In the genomic region with DNA sequence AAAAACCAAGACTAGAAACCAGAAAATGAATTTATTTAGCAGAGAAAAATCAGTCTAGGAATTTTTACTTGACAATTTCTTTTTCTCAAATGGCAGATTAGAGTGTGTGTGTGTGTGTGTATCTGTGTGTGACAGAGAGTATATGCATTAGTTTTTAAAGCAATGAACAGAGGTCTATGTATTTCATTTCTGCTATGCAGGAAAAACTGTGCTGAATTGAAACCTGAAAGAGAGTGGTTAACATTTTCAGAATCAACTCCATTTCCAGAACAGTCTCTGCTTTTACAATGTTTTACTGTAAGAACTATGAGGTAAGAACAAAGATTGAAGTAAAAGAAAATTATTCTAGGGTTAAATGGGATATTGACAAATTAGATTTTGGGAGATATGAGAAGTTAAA, we compare ENCODE assay signal across 30 cellular contexts.
"Had no signal": no experiment of that assay in that cellular context is flagged by ENCODE, and none has a peak within 500 bp of the region (broad histone marks: within the 10 kb centered on the region; RNA-seq: fewer than 3 reads in every experiment).

No MANE protein-coding gene starts in this region.

- ATAC-seq: activated CD4-positive, alpha-beta T cell treated with anti-CD3 and anti-CD28 coated beads for 36 hours; left lung; lower lobe of right lung; naive thymus-derived CD8-positive, alpha-beta T cell; pancreas; sciatic nerve; stimulated activated naive CD8-positive, alpha-beta T cell treated with anti-CD3 and anti-CD28 coated beads, Interleukin-15, Interleukin-2, amounts not matched to agents 100 U/mL and 50 U/mL, for 24 hours had no signal

- H3K4me1 ChIP-seq: esophagus squamous epithelium, left lung, lower lobe of right lung, pancreas, prostate gland, testis, transverse colon had no signal

- FAIRE-seq: bronchial epithelial cell, colon, endometrium, islet of Langerhans, pancreas had no signal

- H3K27ac ChIP-seq: epithelial cell of prostate, esophagus squamous epithelium, left lung, lower lobe of right lung, pancreas, prostate gland, skin epidermis, testis, transverse colon had no signal

- H3K9me3 ChIP-seq: esophagus squamous epithelium, left lung, lower lobe of right lung, pancreas, prostate gland, testis, transverse colon had no signal

- DNase-seq: activated CD4-positive, alpha-beta T cell treated with anti-CD3 and anti-CD28 coated beads for 36 hours; activated effector memory CD4-positive, alpha-beta T cell treated with Interleukin-2 at 50 U/mL for 16 hours; activated naive CD4-positive, alpha-beta T cell treated with Interleukin-2 at 50 U/mL for 16 hours; activated T-cell treated with anti-CD3 and anti-CD28 coated beads for 4 hours; anterior cingulate cortex; dermis blood vessel endothelial cell; effector CD4-positive, alpha-beta T cell; esophagus squamous epithelium; foreskin melanocyte; left lung; lower lobe of right lung; mesenchymal stem cell; naive thymus-derived CD8-positive, alpha-beta T cell; nucleus accumbens; pancreas; retina; stimulated activated CD4-positive, alpha-beta T cell treated with anti-CD3 and anti-CD28 coated beads, Interleukin-12 subunit alpha, Interleukin-12 subunit beta, amount 100 ng/mL, for 4 hours; stimulated activated CD4-positive, alpha-beta T cell treated with anti-CD3 and anti-CD28 coated beads, Interleukin-4, amount 100 ng/mL, for 1 hour; stimulated activated naive CD8-positive, alpha-beta T cell treated with anti-CD3 and anti-CD28 coated beads, Interleukin-15, Interleukin-2, amounts not matched to agents 100 U/mL and 50 U/mL, for 24 hours; T1000; testis; transverse colon had no signal

- H3K4me3 ChIP-seq: esophagus squamous epithelium, left lung, lower lobe of right lung, pancreas, prostate gland, skin epidermis, testis, transverse colon had no signal

- H3K27me3 ChIP-seq: esophagus squamous epithelium, left lung, pancreas, testis, transverse colon had no signal

- H3K36me3 ChIP-seq: esophagus squamous epithelium, left lung, lower lobe of right lung, pancreas, prostate gland, transverse colon had no signal
